ENCODE assay signal across 3 cellular contexts in genomic region chr18:58443671-58444070, GRCh38.
TF ChIP-seq lines count a peak whose summit lies in the region.

No MANE protein-coding gene starts in this region.

TF ChIP-seq in liver, 16 proteins besides CTCF, POLR2A, EP300 and RAD21 (continued from another document):
- TF ChIP-seq REST (IDR thresholded peaks at IDR 0.05), result peak; percentile 64
- no peak for TF ChIP-seq YY1 (IDR thresholded peaks at IDR 0.05)
- no peak for TF ChIP-seq GABPA (IDR thresholded peaks at IDR 0.05 in 1 of 2, conservative IDR thresholded peaks at IDR 0.05 in 1 of 2)

TF ChIP-seq in HepG2, 621 proteins besides CTCF, POLR2A, EP300 and RAD21 (continued from another document):
- TF ChIP-seq CENPBD1 (CRISPR knock-in tag; IDR thresholded peaks at IDR 0.05; ENCODE audit: borderline replicate concordance, low read depth), result no peak
- TF ChIP-seq EED (CRISPR knock-in tag; IDR thresholded peaks at IDR 0.05), result no peak
- TF ChIP-seq MYNN (CRISPR knock-in tag; IDR thresholded peaks at IDR 0.05; ENCODE audit: low read depth), result no peak
- TF ChIP-seq RFX3 (CRISPR knock-in tag; IDR thresholded peaks at IDR 0.05), result no peak
- no peak for TF ChIP-seq NBN (conservative IDR thresholded peaks at IDR 0.05)
- no peak for TF ChIP-seq KMT2A (CRISPR knock-in tag; IDR thresholded peaks at IDR 0.05)
- TF ChIP-seq HOXA5 (CRISPR knock-in tag; IDR thresholded peaks at IDR 0.05), result no peak
- TF ChIP-seq ZNF773 (CRISPR knock-in tag; IDR thresholded peaks at IDR 0.05; ENCODE audit: borderline replicate concordance), result no peak
- no peak for TF ChIP-seq NFE2 (CRISPR knock-in tag; IDR thresholded peaks at IDR 0.05)
- TF ChIP-seq NCOR1 (IDR thresholded peaks at IDR 0.05; ENCODE audit: borderline replicate concordance, low read length), result no peak
- TF ChIP-seq AKNA (CRISPR knock-in tag; IDR thresholded peaks at IDR 0.05; ENCODE audit: borderline replicate concordance), result no peak

TF ChIP-seq in WTC11, 78 proteins besides CTCF, POLR2A, EP300 and RAD21 (continued from another document):
- TF ChIP-seq ATF6 (CRISPR knock-in tag; IDR thresholded peaks at IDR 0.05) (no peak), SP1 (CRISPR knock-in tag; conservative IDR thresholded peaks at IDR 0.05) (no peak), ZNF121 (CRISPR knock-in tag; IDR thresholded peaks at IDR 0.05) (no peak), NFATC4 (CRISPR knock-in tag; IDR thresholded peaks at IDR 0.05) (no peak), SMAD3 (CRISPR knock-in tag; IDR thresholded peaks at IDR 0.05; ENCODE audit: borderline replicate concordance) (no peak)
